In genomic region chr10:110916554-110917346, GRCh38 we compare ENCODE assay signal across 10 cellular contexts. TPM values are rescaled to one million over a fixed set of nuclear protein-coding genes. Genes with fewer than 3 reads are reported as not detected.
DNase-seq lines count a peak whose midpoint lies in the region; ATAC-seq, FAIRE-seq and TF ChIP-seq lines count a peak whose summit lies in the region.
"Had no signal": no experiment of that assay in that cellular context is flagged by ENCODE, and none has a peak within 500 bp of the region (broad histone marks: within the 10 kb centered on the region; RNA-seq: fewer than 3 reads in every experiment).

No MANE protein-coding gene starts in this region.

- FAIRE-seq in K562 (lab: Jason Lieb, UNC): no peak

- TF ChIP-seq CTCF in CD8-positive, alpha-beta T cell (IDR thresholded peaks at IDR 0.05): no peak
- TF ChIP-seq CTCF in K562 (IDR thresholded peaks at IDR 0.05 in 2 of 3, conservative IDR thresholded peaks at IDR 0.05 in 1 of 3; ENCODE audit: insufficient read depth in 2 of 3, low read depth in 1 of 3, low read length in 3 of 3): no peak
- TF ChIP-seq CTCF in nephron (IDR thresholded peaks at IDR 0.05; ENCODE audit: unreplicated experiment in 3 of 3): no peak

- no peaks in the 10 kb centered on the region for H3K36me3 ChIP-seq in CD8-positive, alpha-beta T cell (ENCODE audit: insufficient read depth, low read length)
- H3K36me3 ChIP-seq in K562 (ENCODE audit: control insufficient read depth, insufficient read depth, low read length): no peaks in the 10 kb centered on the region

- no peaks in the 10 kb centered on the region for H3K9me1 ChIP-seq in K562 (ENCODE audit: control insufficient read depth, insufficient read depth, low read length)

- H3K9me3 ChIP-seq in CD8-positive, alpha-beta T cell (ENCODE audit: low read length): no peaks in the 10 kb centered on the region
- no peaks in the 10 kb centered on the region for H3K9me3 ChIP-seq in K562 (replicated peaks; ENCODE audit: control insufficient read depth, insufficient read depth, low read depth, low read length)

- no peak for DNase-seq in CD8-positive, alpha-beta T cell
- peak; percentile 24 for DNase-seq in LHCN-M2 (ENCODE audit: low read depth)
- no peak for DNase-seq in K562 (ENCODE audit: extremely low read depth in 1 of 4, low spot score in 3 of 4)
- DNase-seq in left cardiac atrium: no peak
- no peak for DNase-seq in activated CD4-positive, alpha-beta T cell treated with anti-CD3 and anti-CD28 coated beads, Interleukin-2, amount 50 U/mL, for 48 hours
- DNase-seq in posterior cingulate gyrus: no peak
- DNase-seq: activated CD4-positive, alpha-beta T cell treated with anti-CD3 and anti-CD28 coated beads for 48 hours; GDM1 had no signal

- peaks cover 12% of the 10 kb centered on the region for H3K4me1 ChIP-seq in CD8-positive, alpha-beta T cell (ENCODE audit: insufficient read depth, low read length)
- peaks cover 0 to 10% of the 10 kb centered on the region in 2 experiments; a peak in 2 of 5 replicates for H3K4me1 ChIP-seq in K562 (replicated peaks in 1 of 2; ENCODE audit: control insufficient read depth in 2 of 2, insufficient read depth in 2 of 2, low read length in 2 of 2)

- TF ChIP-seq POLR2A in K562 (conservative IDR thresholded peaks at IDR 0.05): no peak

- no peaks in the 10 kb centered on the region for H3K9me3 Mint-ChIP-seq in CD8-positive, alpha-beta T cell
- H3K9me3 Mint-ChIP-seq in nephron: no peaks in the 10 kb centered on the region

- H4K20me1 ChIP-seq in K562 (replicated peaks; ENCODE audit: control insufficient read depth, insufficient read depth, low read length): no peaks in the 10 kb centered on the region

- H3K4me3 Mint-ChIP-seq in CD8-positive, alpha-beta T cell: no peak overlapping the region
- H3K4me3 Mint-ChIP-seq in nephron: peak overlapping the region; percentile 89 to 98 (median 98)

- peaks cover 43% of the 10 kb centered on the region for H3K36me3 Mint-ChIP-seq in CD8-positive, alpha-beta T cell
- no peaks in the 10 kb centered on the region for H3K36me3 Mint-ChIP-seq in nephron (ENCODE audit: low read depth)

- POLR2A ChIA-PET in CD8-positive, alpha-beta T cell (lab: Charles Lee): no interaction called here
- POLR2A ChIA-PET in K562 (lab: Yijun Ruan, JAX): interaction anchor here (1.2 kb wide), 1 partner anchor 14 kb away, joined by 4 read pairs; no protein-coding TSS in a partner anchor

- H3K79me2 ChIP-seq in K562 (ENCODE audit: control insufficient read depth, insufficient read depth, low read length): peaks cover 26% of the 10 kb centered on the region

- TF ChIP-seq RAD21 in K562 (CRISPR knock-in tag; conservative IDR thresholded peaks at IDR 0.05 in 1 of 2, IDR thresholded peaks at IDR 0.05 in 1 of 2): no peak

- H3K4me1 Mint-ChIP-seq in CD8-positive, alpha-beta T cell (ENCODE audit: low read depth): peaks cover 38% of the 10 kb centered on the region
- H3K4me1 Mint-ChIP-seq in nephron: peaks cover 15% of the 10 kb centered on the region

- ATAC-seq in CD8-positive, alpha-beta T cell: no peak
- ATAC-seq in K562: no peak
- ATAC-seq in left cardiac atrium: no peak
- no peak for ATAC-seq in GM19397 (IDR thresholded peaks at IDR 0.05; ENCODE audit: unreplicated experiment)

- no peak overlapping the region for H3K27ac ChIP-seq in CD8-positive, alpha-beta T cell (ENCODE audit: low read depth, low read length)
- no peak overlapping the region; the same call in 2 of the 3 replicates for H3K27ac ChIP-seq in K562 (ENCODE audit: extremely low read depth, low read depth, low read length)

- H3K27me3 ChIP-seq in CD8-positive, alpha-beta T cell (ENCODE audit: insufficient read depth, low read length): no peaks in the 10 kb centered on the region
- H3K27me3 ChIP-seq in K562 (ENCODE audit: control insufficient read depth in 2 of 2, insufficient read depth in 2 of 2, low read length in 2 of 2): no peaks in the 10 kb centered on the region

- BruUV-seq in K562 (replicated peaks; lab: Mats Ljungman, UMichigan): no TSS peak

- no peak overlapping the region for H3K4me3 ChIP-seq in CD8-positive, alpha-beta T cell (ENCODE audit: low read depth, low read length)
- no peak overlapping the region for H3K4me3 ChIP-seq in K562

- in situ Hi-C loops in K562 (cut with MboI): no loop called here

- no peak overlapping the region for H2AFZ ChIP-seq in K562 (ENCODE audit: low read depth, low read length)

- intact Hi-C loops in CD8-positive, alpha-beta T cell (cut with DNase I, micrococcal nuclease): loop anchor here (2.0 to 10.0 kb wide), 6 partner anchors 419 to 992 kb away; partner anchors contain the start of genes ADD3 (in 1 of the 2), DUSP5 (in 1 of the 2) and XPNPEP1 (in 1 of the 2)
- intact Hi-C loops in K562 (cut with micrococcal nuclease) (no loop called here), left cardiac atrium (cut with DNase I) (no loop called here), posterior cingulate gyrus (cut with DNase I) (no loop called here)

- peak overlapping the region; percentile 66 for H3K27ac Mint-ChIP-seq in CD8-positive, alpha-beta T cell
- H3K27ac Mint-ChIP-seq in nephron: peak overlapping the region; percentile 99 to 100 (median 100)

- H3K9ac ChIP-seq in K562 (ENCODE audit: insufficient read depth in 1 of 2, low read depth in 2 of 2, low read length in 2 of 2): no peak overlapping the region

- TF ChIP-seq EP300 in K562 (IDR thresholded peaks at IDR 0.05; ENCODE audit: low read length): no peak

- WGBS in K562 (ENCODE audit: insufficient coverage, low coverage, missing lambda C conversion rate): 63% methylated on average over 3 of the region's 3 CpGs

- no peaks in the 10 kb centered on the region for H3K27me3 Mint-ChIP-seq in CD8-positive, alpha-beta T cell (ENCODE audit: low read depth)
- no peaks in the 10 kb centered on the region for H3K27me3 Mint-ChIP-seq in nephron (ENCODE audit: low read depth)

- CTCF ChIA-PET in CD8-positive, alpha-beta T cell (lab: Charles Lee): interaction anchor here (0.6 to 3.3 kb wide), 4 partner anchors 14 to 316 kb away, joined by 3 to 13 read pairs (median 4); no protein-coding TSS in a partner anchor
- CTCF ChIA-PET in K562 (lab: Yijun Ruan, JAX; ENCODE audit: low intra/inter-chr PET ratio): no interaction called here

- H3K4me2 ChIP-seq in K562 (ENCODE audit: insufficient read depth, low read length): no peak overlapping the region

RNA-seq across cellular contexts. Expression of gene BBIP1, which starts 2.2 kb away (rescaled TPM):
- total RNA-seq in CD8-positive, alpha-beta T cell: 10 to 100 TPM in 1 of 2 experiments, 1 to 10 TPM in 1; 9.5 to 11.1 TPM
- total RNA-seq in LHCN-M2 (2014; rRNA removed): 23.1 and 27.8 TPM in 2 replicates
- 22.5 TPM for polyA plus RNA-seq in LHCN-M2 (2012)
- total RNA-seq in K562 (2011; cell fraction: chromatin; rRNA removed; ENCODE audit: low replicate concordance): 8.1 and 22.8 TPM in 2 replicates
- 5.1 and 5.5 TPM in 2 replicates for total RNA-seq in K562 (2011; cell fraction: nucleolus; rRNA removed)
- 9.8 and 37.7 TPM in 2 replicates for total RNA-seq in K562 (2011; cell fraction: nucleoplasm; rRNA removed)
- total RNA-seq in K562 (2014; rRNA removed): 5.2 and 12.2 TPM in 2 replicates
- 19.4 and 21.2 TPM in 2 replicates for total RNA-seq in K562 (2014; rRNA removed; fragmentation: Illumina TruSeq; extraction: Trizol)
- total RNA-seq in K562 (2015; rRNA removed; fragmentation: Illumina TruSeq; extraction: Trizol): 18.1 and 18.9 TPM in 2 replicates
- total RNA-seq in K562 (2021): 12.5 and 17.2 TPM in 2 replicates
- 19.2 and 24.2 TPM in 2 replicates for polyA plus RNA-seq in K562 (2011; rRNA removed)
- polyA plus RNA-seq in K562 (2011; cell fraction: cytosol; rRNA removed): 2.6 and 4.7 TPM in 2 replicates
- polyA plus RNA-seq in K562 (2011; cell fraction: nucleus; rRNA removed): 8.6 and 11.2 TPM in 2 replicates
- polyA plus RNA-seq in K562 (2012): 17.8 and 20.6 TPM in 2 replicates
- 23.0 and 27.8 TPM in 2 replicates for polyA plus RNA-seq in K562 (2014; fragmentation: Illumina TruSeq; extraction: Trizol)
- 10 to 100 TPM; 30.6 to 31.0 TPM for polyA plus RNA-seq in K562 (2014; fragmentation: Nextera tagmentation; extraction: Ambion mirVana)
- polyA plus RNA-seq in K562 (2014; rRNA removed): 14.1 and 17.3 TPM in 2 replicates
- 17.2 and 21.9 TPM in 2 replicates for polyA minus RNA-seq in K562 (2011; rRNA and poly(A)+ RNA removed)
- polyA minus RNA-seq in K562 (2011; cell fraction: cytosol; rRNA and poly(A)+ RNA removed): 3.5 and 5.2 TPM in 2 replicates
- 7.0 and 15.1 TPM in 2 replicates for polyA minus RNA-seq in K562 (2011; cell fraction: nucleus; rRNA and poly(A)+ RNA removed)
- 10 to 100 TPM; 22.8 to 25.5 TPM for total RNA-seq in left cardiac atrium

RNA-seq across cellular contexts. Expression of gene SHOC2, which starts 2.7 kb away (rescaled TPM):
- total RNA-seq in CD8-positive, alpha-beta T cell: 10 to 100 TPM; 74.6 to 77.3 TPM
- total RNA-seq in LHCN-M2 (2014; rRNA removed) (28.9 and 36.2 TPM in 2 replicates), K562 (2014; rRNA removed) (9.2 and 10.2 TPM in 2 replicates), K562 (2014; rRNA removed; fragmentation: Illumina TruSeq; extraction: Trizol) (14.6 and 17.2 TPM in 2 replicates), K562 (2015; rRNA removed; fragmentation: Illumina TruSeq; extraction: Trizol) (13.8 and 16.1 TPM in 2 replicates), K562 (2021) (16.8 and 17.2 TPM in 2 replicates), left cardiac atrium (10 to 100 TPM; 43.0 to 49.4 TPM)
- 16.0 TPM for polyA plus RNA-seq in LHCN-M2 (2012)
- total RNA-seq in K562 (2011; cell fraction: chromatin; rRNA removed; ENCODE audit: low replicate concordance): 6.3 and 27.4 TPM in 2 replicates
- total RNA-seq in K562 (2011; cell fraction: nucleolus; rRNA removed): 3.5 and 5.8 TPM in 2 replicates
- total RNA-seq in K562 (2011; cell fraction: nucleoplasm; rRNA removed): 8.9 and 10.8 TPM in 2 replicates
- polyA plus RNA-seq in K562 (2011; rRNA removed) (10.2 and 14.9 TPM in 2 replicates), K562 (2014; fragmentation: Illumina TruSeq; extraction: Trizol) (16.3 and 17.2 TPM in 2 replicates), K562 (2014; fragmentation: Nextera tagmentation; extraction: Ambion mirVana) (10 to 100 TPM; 11.4 to 17.5 TPM), K562 (2014; rRNA removed) (9.2 and 10.3 TPM in 2 replicates)
- 3.5 and 6.9 TPM in 2 replicates for polyA plus RNA-seq in K562 (2011; cell fraction: cytosol; rRNA removed)
- 3.3 and 4.2 TPM in 2 replicates for polyA plus RNA-seq in K562 (2011; cell fraction: nucleus; rRNA removed)
- polyA plus RNA-seq in K562 (2012): 11.0 and 13.0 TPM in 2 replicates
- 28.5 and 31.2 TPM in 2 replicates for polyA minus RNA-seq in K562 (2011; rRNA and poly(A)+ RNA removed)
- polyA minus RNA-seq in K562 (2011; cell fraction: cytosol; rRNA and poly(A)+ RNA removed): 6.8 and 13.1 TPM in 2 replicates
- polyA minus RNA-seq in K562 (2011; cell fraction: nucleus; rRNA and poly(A)+ RNA removed): 9.7 and 21.9 TPM in 2 replicates

RNA-seq across cellular contexts. Expression of gene PDCD4, which starts 45.0 kb away (rescaled TPM):
- total RNA-seq in CD8-positive, alpha-beta T cell: 100 to 1,000 TPM; 672 to 688 TPM
- total RNA-seq in LHCN-M2 (2014; rRNA removed) (17.7 and 40.0 TPM in 2 replicates), K562 (2014; rRNA removed) (20.2 and 22.5 TPM in 2 replicates), K562 (2014; rRNA removed; fragmentation: Illumina TruSeq; extraction: Trizol) (33.7 and 44.2 TPM in 2 replicates), K562 (2015; rRNA removed; fragmentation: Illumina TruSeq; extraction: Trizol) (15.9 and 18.3 TPM in 2 replicates), K562 (2021) (28.0 and 44.1 TPM in 2 replicates), left cardiac atrium (10 to 100 TPM; 46.7 to 71.2 TPM)
- 58.7 TPM for polyA plus RNA-seq in LHCN-M2 (2012)
- total RNA-seq in K562 (2011; cell fraction: chromatin; rRNA removed; ENCODE audit: low replicate concordance): 9.1 and 68.5 TPM in 2 replicates
- total RNA-seq in K562 (2011; cell fraction: nucleolus; rRNA removed): 2.7 and 5.9 TPM in 2 replicates
- 15.7 and 17.2 TPM in 2 replicates for total RNA-seq in K562 (2011; cell fraction: nucleoplasm; rRNA removed)
- polyA plus RNA-seq in K562 (2011; rRNA removed) (28.1 and 40.2 TPM in 2 replicates), K562 (2014; fragmentation: Illumina TruSeq; extraction: Trizol) (38.0 and 38.2 TPM in 2 replicates), K562 (2014; fragmentation: Nextera tagmentation; extraction: Ambion mirVana) (10 to 100 TPM; 12.9 to 18.1 TPM), K562 (2014; rRNA removed) (34.4 and 36.6 TPM in 2 replicates)
- polyA plus RNA-seq in K562 (2011; cell fraction: cytosol; rRNA removed): 2.7 and 13.3 TPM in 2 replicates
- polyA plus RNA-seq in K562 (2011; cell fraction: nucleus; rRNA removed): 11.9 and 17.6 TPM in 2 replicates
- polyA plus RNA-seq in K562 (2012): 38.4 and 47.3 TPM in 2 replicates
- polyA minus RNA-seq in K562 (2011; rRNA and poly(A)+ RNA removed): 37.7 and 52.1 TPM in 2 replicates
- 14.9 and 17.9 TPM in 2 replicates for polyA minus RNA-seq in K562 (2011; cell fraction: cytosol; rRNA and poly(A)+ RNA removed)
- 11.0 and 21.5 TPM in 2 replicates for polyA minus RNA-seq in K562 (2011; cell fraction: nucleus; rRNA and poly(A)+ RNA removed)

Comparison
In these comparisons a context has a peak if more than half of its experiments do, and no peak if none do; other contexts are left out.
1. RNA of gene PDCD4, which starts 45.0 kb away (total RNA-seq): 672 to 688 TPM in CD8-positive, alpha-beta T cell; 46.7 to 71.2 TPM in left cardiac atrium, 17.7 to 40.0 TPM in LHCN-M2 and 2.7 to 68.5 TPM in K562; every median in the first group is over 4 times any median in the second.
2. intact Hi-C loops: an anchor here in CD8-positive, alpha-beta T cell (2.0 to 10.0 kb wide); none called in K562, left cardiac atrium and posterior cingulate gyrus.